In genomic region chr7:150447966-150448788, GRCh38 we compare ENCODE assay signal across 11 cellular contexts. TPM values are rescaled to one million over a fixed set of nuclear protein-coding genes. Genes with fewer than 3 reads are reported as not detected.
DNase-seq lines count a peak whose midpoint lies in the region; ATAC-seq, FAIRE-seq and TF ChIP-seq lines count a peak whose summit lies in the region.
"Had no signal": no experiment of that assay in that cellular context is flagged by ENCODE, and none has a peak within 500 bp of the region (broad histone marks: within the 10 kb centered on the region; RNA-seq: fewer than 3 reads in every experiment).

No MANE protein-coding gene starts in this region.

- no peak for FAIRE-seq in kidney (lab: Jason Lieb, UNC)

- H3K4me2 ChIP-seq in BLaER1 treated with 17β-estradiol and CSF1 and Interleukin-3, amounts not matched to agents 10 nM and 100 nM, result peak overlapping the region; percentile 87 to 99 (median 96)

- no peak for TF ChIP-seq CTCF in kidney (IDR thresholded peaks at IDR 0.05; ENCODE audit: borderline replicate concordance, extremely low read depth, insufficient read depth)
- TF ChIP-seq CTCF in tibial artery (IDR thresholded peaks at IDR 0.05), result no peak

- no peak for DNase-seq in effector memory CD4-positive, alpha-beta T cell
- DNase-seq in kidney, result no peak
- no peak for DNase-seq in germinal center (ENCODE audit: low spot score)
- DNase-seq in tibial artery, result no peak
- no peak for DNase-seq in activated CD8-positive, alpha-beta memory T cell treated with anti-CD3 and anti-CD28 coated beads, Interleukin-2, amount 50 U/mL, for 48 hours
- DNase-seq: SIG-M5 had no signal

- peaks cover 73 to 100% (median 97%) of the 10 kb centered on the region in 10 experiments for H3K4me1 ChIP-seq in BLaER1 treated with 17β-estradiol and CSF1 and Interleukin-3, amounts not matched to agents 10 nM and 100 nM
- H3K4me1 ChIP-seq in effector memory CD4-positive, alpha-beta T cell (ENCODE audit: control insufficient read depth, insufficient read depth, low read length, poor library complexity, severe bottlenecking), result peaks cover 35% of the 10 kb centered on the region
- H3K4me1 ChIP-seq in kidney (ENCODE audit: control insufficient read depth in 1 of 2, insufficient read depth in 1 of 2, low read depth in 1 of 2, low read length in 2 of 2) (peaks cover 4 to 8% of the 10 kb centered on the region in 2 donors), tibial artery (peaks cover 0 to 4% (median 0%) of the 10 kb centered on the region in 4 donors)
- H3K4me1 ChIP-seq: Caco-2 had no signal

- peaks cover 0 to 16% (median 9%) of the 10 kb centered on the region in 11 experiments; a peak in 12 of 22 replicates for H3K27me3 ChIP-seq in BLaER1 treated with 17β-estradiol and CSF1 and Interleukin-3, amounts not matched to agents 10 nM and 100 nM
- no peaks in the 10 kb centered on the region for H3K27me3 ChIP-seq in effector memory CD4-positive, alpha-beta T cell (replicated peaks; ENCODE audit: control insufficient read depth, insufficient read depth, low read length, poor library complexity, severe bottlenecking)
- H3K27me3 ChIP-seq in tibial artery, result peaks cover 0 to 33% of the 10 kb centered on the region in 2 donors
- H3K27me3 ChIP-seq: cardiac muscle cell had no signal

- H4K20me1 ChIP-seq in BLaER1 treated with 17β-estradiol and CSF1 and Interleukin-3, amounts not matched to agents 10 nM and 100 nM, result peaks cover 0 to 15% (median 0%) of the 10 kb centered on the region in 11 experiments; a peak in 3 of 22 replicates

- intact Hi-C loops in kidney (cut with DNase I), result no loop called here
- intact Hi-C loops in tibial artery (cut with DNase I; ENCODE audit: low total_unique reads), result no loop called here

- ATAC-seq in GM18517 (IDR thresholded peaks at IDR 0.05; ENCODE audit: unreplicated experiment), result peak; percentile 11
- ATAC-seq in HG03571 (IDR thresholded peaks at IDR 0.05; ENCODE audit: unreplicated experiment), result peak; percentile 8

- no peak overlapping the region for H3K27ac ChIP-seq in BLaER1 treated with 17β-estradiol and CSF1 and Interleukin-3, amounts not matched to agents 10 nM and 100 nM
- peak overlapping the region; percentile 89 for H3K27ac ChIP-seq in effector memory CD4-positive, alpha-beta T cell (ENCODE audit: insufficient read depth, low read length, poor library complexity, severe bottlenecking)
- no peak overlapping the region for H3K27ac ChIP-seq in kidney (ENCODE audit: low read depth in 2 of 2, low read length in 2 of 2)
- H3K27ac ChIP-seq in tibial artery, result no peak overlapping the region
- H3K27ac ChIP-seq: cardiac muscle cell had no signal

- peaks cover 0 to 5% (median 0%) of the 10 kb centered on the region in 11 experiments; a peak in 3 of 22 replicates for H3K36me3 ChIP-seq in BLaER1 treated with 17β-estradiol and CSF1 and Interleukin-3, amounts not matched to agents 10 nM and 100 nM
- H3K36me3 ChIP-seq in effector memory CD4-positive, alpha-beta T cell (ENCODE audit: control insufficient read depth, insufficient read depth, low read length), result no peaks in the 10 kb centered on the region
- H3K36me3 ChIP-seq in kidney (ENCODE audit: control insufficient read depth in 1 of 2, insufficient read depth in 2 of 2, low read length in 2 of 2) (no peaks in the 10 kb centered on the region), tibial artery (no peaks in the 10 kb centered on the region)
- H3K36me3 ChIP-seq: cardiac muscle cell had no signal

- no peak overlapping the region for H3K4me3 ChIP-seq in BLaER1 treated with 17β-estradiol and CSF1 and Interleukin-3, amounts not matched to agents 10 nM and 100 nM
- H3K4me3 ChIP-seq in effector memory CD4-positive, alpha-beta T cell (ENCODE audit: insufficient read depth, low read depth, low read length, poor library complexity, severe bottlenecking), result peak overlapping the region; percentile 17
- no peak overlapping the region for H3K4me3 ChIP-seq in kidney (ENCODE audit: low read length in 2 of 2)
- no peak overlapping the region for H3K4me3 ChIP-seq in tibial artery
- H3K4me3 ChIP-seq: cardiac muscle cell had no signal

- H3K9me3 ChIP-seq in BLaER1 treated with 17β-estradiol and CSF1 and Interleukin-3, amounts not matched to agents 10 nM and 100 nM (replicated peaks in 1 of 11), result peaks cover 0 to 3% (median 2%) of the 10 kb centered on the region in 11 experiments; a peak in 11 of 22 replicates
- no peaks in the 10 kb centered on the region for H3K9me3 ChIP-seq in effector memory CD4-positive, alpha-beta T cell (ENCODE audit: control insufficient read depth, low read length)
- H3K9me3 ChIP-seq in kidney (ENCODE audit: control insufficient read depth in 1 of 2, low read length in 2 of 2) (no peaks in the 10 kb centered on the region), tibial artery (no peaks in the 10 kb centered on the region)
- H3K9me3 ChIP-seq: Caco-2 had no signal

- H3K9ac ChIP-seq in BLaER1 treated with 17β-estradiol and CSF1 and Interleukin-3, amounts not matched to agents 10 nM and 100 nM, result no peak overlapping the region
- H3K9ac ChIP-seq in kidney (ENCODE audit: low read length in 2 of 2), result no peak overlapping the region

RNA-seq across cellular contexts. Expression of gene GIMAP8, which starts 2.3 kb away (rescaled TPM):
- 24.3 TPM for total RNA-seq in kidney
- 10.2 TPM for polyA plus RNA-seq in kidney (ENCODE audit: insufficient read depth, low read depth, low replicate concordance)
- polyA plus RNA-seq: cardiac muscle cell had no signal
